24 cellular contexts compared by ENCODE assay signal in genomic region chr5:150055707-150056443, GRCh38. TPM values are rescaled to one million over a fixed set of nuclear protein-coding genes. Genes with fewer than 3 reads are reported as not detected.
DNase-seq lines count a peak whose midpoint lies in the region; ATAC-seq, FAIRE-seq and TF ChIP-seq lines count a peak whose summit lies in the region.
"Had no signal": no experiment of that assay in that cellular context is flagged by ENCODE, and none has a peak within 500 bp of the region (broad histone marks: within the 10 kb centered on the region; RNA-seq: fewer than 3 reads in every experiment).

No MANE protein-coding gene starts in this region.

- no peak for TF ChIP-seq CTCF in DND-41 (IDR thresholded peaks at IDR 0.05; ENCODE audit: borderline replicate concordance, extremely low read depth, low read length, poor library complexity, severe bottlenecking)
- TF ChIP-seq CTCF in RWPE2 (IDR thresholded peaks at IDR 0.05; ENCODE audit: poor library complexity, severe bottlenecking), result no peak
- TF ChIP-seq CTCF in HepG2 (CRISPR knock-in tag; IDR thresholded peaks at IDR 0.05), result no peak

- POLR2A ChIA-PET in HepG2 (lab: Yijun Ruan, JAX), result interaction anchor here (1.1 kb wide), 1 partner anchor 68 kb away, joined by 3 read pairs; no protein-coding TSS in a partner anchor

- no peaks in the 10 kb centered on the region for H3K27me3 ChIP-seq in BLaER1 treated with 17β-estradiol and CSF1 and Interleukin-3, amounts not matched to agents 10 nM and 100 nM
- no peaks in the 10 kb centered on the region for H3K27me3 ChIP-seq in DND-41 (ENCODE audit: insufficient read depth, low read length, poor library complexity)
- H3K27me3 ChIP-seq in RWPE2 (ENCODE audit: insufficient read depth, poor library complexity, severe bottlenecking), result no peaks in the 10 kb centered on the region
- peaks cover 0 to 6% of the 10 kb centered on the region in 2 experiments; a peak in 1 of 5 replicates for H3K27me3 ChIP-seq in HepG2 (ENCODE audit: control insufficient read depth in 1 of 2, insufficient read depth in 2 of 2, low read length in 2 of 2)
- H3K27me3 ChIP-seq: BE2C, SJCRH30 had no signal

- H3K9ac ChIP-seq in BLaER1 treated with 17β-estradiol and CSF1 and Interleukin-3, amounts not matched to agents 10 nM and 100 nM, result peak overlapping the region in 4 of 11 experiments; percentile 20 to 66 (median 42); a peak in 6 of 22 replicates
- no peak overlapping the region for H3K9ac ChIP-seq in DND-41 (ENCODE audit: low read depth, low read length)
- H3K9ac ChIP-seq in HepG2 (ENCODE audit: insufficient read depth, low read depth, low read length), result no peak overlapping the region

- no TSS peak for BruUV-seq in HepG2 (replicated peaks; lab: Mats Ljungman, UMichigan)

- ATAC-seq in DND-41 (ENCODE audit: insufficient read depth, low read depth) (peak; percentile 4; the same call in 1 of the 3 replicates), RWPE2 (ENCODE audit: low read depth) (no peak), HepG2 (peak; percentile 11; the same call in 2 of the 3 replicates), HG03175 (IDR thresholded peaks at IDR 0.05; ENCODE audit: unreplicated experiment) (no peak)
- ATAC-seq: T-cell had no signal

- H4K20me1 ChIP-seq in BLaER1 treated with 17β-estradiol and CSF1 and Interleukin-3, amounts not matched to agents 10 nM and 100 nM, result peaks cover 0 to 77% (median 10%) of the 10 kb centered on the region in 11 experiments; a peak in 11 of 22 replicates
- peaks cover 2% of the 10 kb centered on the region; the same call in 1 of the 2 replicates for H4K20me1 ChIP-seq in DND-41 (ENCODE audit: insufficient read depth, low read length)
- no peaks in the 10 kb centered on the region for H4K20me1 ChIP-seq in HepG2 (ENCODE audit: insufficient read depth, low read length)

- peaks cover 42 to 100% (median 92%) of the 10 kb centered on the region in 10 experiments for H3K4me1 ChIP-seq in BLaER1 treated with 17β-estradiol and CSF1 and Interleukin-3, amounts not matched to agents 10 nM and 100 nM
- H3K4me1 ChIP-seq in DND-41 (ENCODE audit: insufficient read depth, low read length), result no peaks in the 10 kb centered on the region
- peaks cover 11% of the 10 kb centered on the region for H3K4me1 ChIP-seq in RWPE2 (ENCODE audit: insufficient read depth, poor library complexity, severe bottlenecking)
- H3K4me1 ChIP-seq in HepG2 (ENCODE audit: insufficient read depth, low read length), result no peaks in the 10 kb centered on the region
- H3K4me1 ChIP-seq: BE2C had no signal

- H3K79me2 ChIP-seq in DND-41 (ENCODE audit: insufficient read depth, low read length) (no peaks in the 10 kb centered on the region), HepG2 (ENCODE audit: insufficient read depth, low read length) (no peaks in the 10 kb centered on the region)

- no peaks in the 10 kb centered on the region for H3K9me3 ChIP-seq in BLaER1 treated with 17β-estradiol and CSF1 and Interleukin-3, amounts not matched to agents 10 nM and 100 nM (replicated peaks in 1 of 11)
- H3K9me3 ChIP-seq in DND-41 (ENCODE audit: insufficient read depth, low read length, severe bottlenecking), result no peaks in the 10 kb centered on the region
- H3K9me3 ChIP-seq in RWPE2 (ENCODE audit: severe bottlenecking), result no peaks in the 10 kb centered on the region
- no peaks in the 10 kb centered on the region for H3K9me3 ChIP-seq in HepG2 (ENCODE audit: low read length)
- H3K9me3 ChIP-seq: BE2C, SJCRH30 had no signal

- TF ChIP-seq EP300 in HepG2 (IDR thresholded peaks at IDR 0.05; ENCODE audit: low read depth in 2 of 2, low read length in 2 of 2), result no peak
- no peak for TF ChIP-seq EP300 in HepG2 (CRISPR knock-in tag; IDR thresholded peaks at IDR 0.05; ENCODE audit: borderline replicate concordance)

- FAIRE-seq in HepG2 (lab: Jason Lieb, UNC) (no peak), frontal cortex (lab: Jason Lieb, UNC) (no peak)
- FAIRE-seq: G401.6, GM18507, H54 had no signal

- TF ChIP-seq POLR2A in HepG2 (IDR thresholded peaks at IDR 0.05; ENCODE audit: insufficient read depth in 1 of 2, low read depth in 2 of 2, low read length in 2 of 2), result no peak

- 91% methylated on average over 15 of the region's 18 CpGs for WGBS in HepG2 (ENCODE audit: low lambda C conversion rate)

- DNase-seq in DND-41, result no peak
- DNase-seq in RWPE2 (ENCODE audit: low spot score), result peak; percentile 62
- no peak for DNase-seq in HepG2 (ENCODE audit: low spot score)
- DNase-seq in cerebellar nuclear complex (lab: John Stamatoyannopoulos, UW), result no peak
- DNase-seq in frontal cortex (ENCODE audit: low spot score in 2 of 2), result no peak
- DNase-seq: BE2C; CD4-positive, alpha-beta memory T cell; DMS153; MV-4-11; NCI-H1105 treated with DMSO at 0.1 percent for 48 hours; NCI-H2029 treated with DMSO at 0.1 percent for 48 hours; NCI-H2171; NCI-H345; NCI-H524; NCI-H774; NK-92 treated with Interleukin-12 subunit alpha and Interleukin-12 subunit beta, amount 100 ng/mL, for 24 hours; SJCRH30; T-cell had no signal

- peak overlapping the region in 8 of 11 experiments; percentile 19 to 93 (median 35); a peak in 14 of 22 replicates for H3K27ac ChIP-seq in BLaER1 treated with 17β-estradiol and CSF1 and Interleukin-3, amounts not matched to agents 10 nM and 100 nM
- H3K27ac ChIP-seq in DND-41 (ENCODE audit: low read length) (no peak overlapping the region), RWPE2 (ENCODE audit: poor library complexity, severe bottlenecking) (no peak overlapping the region), HepG2 (ENCODE audit: extremely low read length, insufficient read depth, low read length) (no peak overlapping the region)
- H3K27ac ChIP-seq: SJCRH30 had no signal

- H3K4me2 ChIP-seq in BLaER1 treated with 17β-estradiol and CSF1 and Interleukin-3, amounts not matched to agents 10 nM and 100 nM, result peak overlapping the region in 4 of 11 experiments; percentile 0 to 83 (median 78); a peak in 7 of 22 replicates
- H3K4me2 ChIP-seq in DND-41 (ENCODE audit: insufficient read depth, low read length), result no peak overlapping the region
- H3K4me2 ChIP-seq in HepG2 (ENCODE audit: low read depth, low read length), result no peak overlapping the region

- in situ Hi-C loops in HepG2 (cut with HindIII; ENCODE audit: extremely low pct_ligation_motif_present, low pct_unique_long_range_greater_than_20kb), result no loop called here

- no peak overlapping the region for H3K4me3 ChIP-seq in BLaER1 treated with 17β-estradiol and CSF1 and Interleukin-3, amounts not matched to agents 10 nM and 100 nM
- H3K4me3 ChIP-seq in DND-41 (ENCODE audit: low read depth in 1 of 2, low read length in 2 of 2), result no peak overlapping the region
- H3K4me3 ChIP-seq in RWPE2 (ENCODE audit: severe bottlenecking), result no peak overlapping the region
- no peak overlapping the region for H3K4me3 ChIP-seq in HepG2 (replicated peaks in 1 of 3; ENCODE audit: insufficient read depth in 1 of 3, low read depth in 2 of 3, low read length in 3 of 3)
- H3K4me3 ChIP-seq: SJCRH30 had no signal

- TF ChIP-seq RAD21 in HepG2 (CRISPR knock-in tag; IDR thresholded peaks at IDR 0.05), result no peak

- CTCF ChIA-PET in HepG2 (lab: Yijun Ruan, JAX; ENCODE audit: low intra/inter-chr PET ratio, low total read pairs), result no interaction called here

- H2AFZ ChIP-seq in DND-41 (ENCODE audit: low read depth, low read length), result no peak overlapping the region
- H2AFZ ChIP-seq in HepG2 (ENCODE audit: low read length), result no peak overlapping the region

- intact Hi-C loops in HepG2 (cut with micrococcal nuclease; ENCODE audit: unreplicated experiment), result no loop called here

- H3K36me3 ChIP-seq in BLaER1 treated with 17β-estradiol and CSF1 and Interleukin-3, amounts not matched to agents 10 nM and 100 nM, result peaks cover 87 to 98% (median 94%) of the 10 kb centered on the region in 11 experiments
- peaks cover 38% of the 10 kb centered on the region for H3K36me3 ChIP-seq in DND-41 (ENCODE audit: insufficient read depth, low read length)
- H3K36me3 ChIP-seq in RWPE2 (ENCODE audit: low read depth), result peaks cover 34% of the 10 kb centered on the region
- H3K36me3 ChIP-seq in HepG2 (replicated peaks in 1 of 2; ENCODE audit: control insufficient read depth in 1 of 2, insufficient read depth in 2 of 2, low read length in 2 of 2), result peaks cover 19 to 34% of the 10 kb centered on the region in 2 experiments

RNA-seq across cellular contexts. Expression of gene CSF1R, which starts 30.5 kb away (rescaled TPM):
- total RNA-seq in HepG2 (2016; rRNA removed; fragmentation: Illumina TruSeq; extraction: Trizol) (not detected in 2 replicates), frontal cortex (5.3 TPM)
- total RNA-seq in HepG2 (2016; cell fraction: cytosol; rRNA removed; fragmentation: Illumina TruSeq; extraction: Trizol; ENCODE audit: low read depth), result not detected in 2 replicates
- not detected in 2 replicates for total RNA-seq in HepG2 (2016; cell fraction: insoluble cytoplasmic fraction; rRNA removed; fragmentation: Illumina TruSeq; extraction: Trizol)
- total RNA-seq in HepG2 (2016; cell fraction: membrane; rRNA removed; fragmentation: Illumina TruSeq; extraction: Trizol), result not detected in 2 replicates
- not detected in 2 replicates for total RNA-seq in HepG2 (2016; cell fraction: nucleus; rRNA removed; fragmentation: Illumina TruSeq; extraction: Trizol)
- 0.01 TPM in 1 of 2 replicates, not detected in the other for polyA plus RNA-seq in HepG2 (2011; rRNA removed)
- polyA plus RNA-seq in HepG2 (2011; cell fraction: cytosol; rRNA removed), result 0.01 TPM in 1 of 2 replicates, not detected in the other
- 0.03 TPM in 1 of 2 replicates, not detected in the other for polyA plus RNA-seq in HepG2 (2011; cell fraction: nucleus; rRNA removed)
- polyA plus RNA-seq in HepG2 (2012), result 0.07 TPM in 1 of 2 replicates, not detected in the other
- polyA plus RNA-seq in HepG2 (2016; cell fraction: cytosol; fragmentation: Illumina TruSeq; extraction: Trizol; ENCODE audit: low read depth), result not detected in 2 replicates
- not detected in 2 replicates for polyA plus RNA-seq in HepG2 (2016; cell fraction: insoluble cytoplasmic fraction; fragmentation: Illumina TruSeq; extraction: Trizol; ENCODE audit: low read depth)
- polyA plus RNA-seq in HepG2 (2016; cell fraction: membrane; fragmentation: Illumina TruSeq; extraction: Trizol; ENCODE audit: low read depth), result not detected in 2 replicates
- polyA plus RNA-seq in HepG2 (2016; cell fraction: nucleus; fragmentation: Illumina TruSeq; extraction: Trizol; ENCODE audit: insufficient read depth, low read depth), result not detected in 2 replicates
- 0.58 TPM in 1 of 2 replicates, not detected in the other for polyA minus RNA-seq in HepG2 (2011; rRNA and poly(A)+ RNA removed; ENCODE audit: low replicate concordance)
- not detected in 2 replicates for polyA minus RNA-seq in HepG2 (2011; cell fraction: cytosol; rRNA and poly(A)+ RNA removed)
- not detected in 2 replicates for polyA minus RNA-seq in HepG2 (2011; cell fraction: nucleus; rRNA and poly(A)+ RNA removed)
- total RNA-seq: A673 had no signal

RNA-seq across cellular contexts. Expression of gene HMGXB3, which starts 55.3 kb away (rescaled TPM):
- total RNA-seq in HepG2 (2016; rRNA removed; fragmentation: Illumina TruSeq; extraction: Trizol) (20.0 and 23.8 TPM in 2 replicates), frontal cortex (21.2 TPM)
- 2.1 and 2.4 TPM in 2 replicates for total RNA-seq in HepG2 (2016; cell fraction: cytosol; rRNA removed; fragmentation: Illumina TruSeq; extraction: Trizol; ENCODE audit: low read depth)
- total RNA-seq in HepG2 (2016; cell fraction: insoluble cytoplasmic fraction; rRNA removed; fragmentation: Illumina TruSeq; extraction: Trizol), result 19.2 and 20.9 TPM in 2 replicates
- total RNA-seq in HepG2 (2016; cell fraction: membrane; rRNA removed; fragmentation: Illumina TruSeq; extraction: Trizol), result 7.7 and 9.2 TPM in 2 replicates
- total RNA-seq in HepG2 (2016; cell fraction: nucleus; rRNA removed; fragmentation: Illumina TruSeq; extraction: Trizol), result 34.9 and 36.0 TPM in 2 replicates
- 18.8 and 23.4 TPM in 2 replicates for polyA plus RNA-seq in HepG2 (2011; rRNA removed)
- 13.2 and 13.8 TPM in 2 replicates for polyA plus RNA-seq in HepG2 (2011; cell fraction: cytosol; rRNA removed)
- 41.0 and 44.0 TPM in 2 replicates for polyA plus RNA-seq in HepG2 (2011; cell fraction: nucleus; rRNA removed)
- polyA plus RNA-seq in HepG2 (2012), result 13.8 and 14.7 TPM in 2 replicates
- 0.90 and 0.95 TPM in 2 replicates for polyA plus RNA-seq in HepG2 (2016; cell fraction: cytosol; fragmentation: Illumina TruSeq; extraction: Trizol; ENCODE audit: low read depth)
- 12.6 and 14.4 TPM in 2 replicates for polyA plus RNA-seq in HepG2 (2016; cell fraction: insoluble cytoplasmic fraction; fragmentation: Illumina TruSeq; extraction: Trizol; ENCODE audit: low read depth)
- polyA plus RNA-seq in HepG2 (2016; cell fraction: membrane; fragmentation: Illumina TruSeq; extraction: Trizol; ENCODE audit: low read depth), result 2.4 and 2.5 TPM in 2 replicates
- 61.7 and 65.5 TPM in 2 replicates for polyA plus RNA-seq in HepG2 (2016; cell fraction: nucleus; fragmentation: Illumina TruSeq; extraction: Trizol; ENCODE audit: insufficient read depth, low read depth)
- 60.1 and 67.3 TPM in 2 replicates for polyA minus RNA-seq in HepG2 (2011; rRNA and poly(A)+ RNA removed; ENCODE audit: low replicate concordance)
- 18.8 and 19.3 TPM in 2 replicates for polyA minus RNA-seq in HepG2 (2011; cell fraction: cytosol; rRNA and poly(A)+ RNA removed)
- polyA minus RNA-seq in HepG2 (2011; cell fraction: nucleus; rRNA and poly(A)+ RNA removed), result 47.7 and 47.8 TPM in 2 replicates

RNA-seq across cellular contexts. Expression of gene TIGD6, which starts 55.4 kb away (rescaled TPM):
- total RNA-seq in HepG2 (2016; rRNA removed; fragmentation: Illumina TruSeq; extraction: Trizol) (2.1 TPM in 2 replicates), frontal cortex (4.1 TPM)
- total RNA-seq in HepG2 (2016; cell fraction: cytosol; rRNA removed; fragmentation: Illumina TruSeq; extraction: Trizol; ENCODE audit: low read depth), result 0.09 and 0.61 TPM in 2 replicates
- total RNA-seq in HepG2 (2016; cell fraction: insoluble cytoplasmic fraction; rRNA removed; fragmentation: Illumina TruSeq; extraction: Trizol), result 1.7 and 1.9 TPM in 2 replicates
- total RNA-seq in HepG2 (2016; cell fraction: membrane; rRNA removed; fragmentation: Illumina TruSeq; extraction: Trizol), result 1.3 and 1.5 TPM in 2 replicates
- total RNA-seq in HepG2 (2016; cell fraction: nucleus; rRNA removed; fragmentation: Illumina TruSeq; extraction: Trizol), result 1.7 and 1.9 TPM in 2 replicates
- 1.9 and 2.9 TPM in 2 replicates for polyA plus RNA-seq in HepG2 (2011; rRNA removed)
- 1.5 and 2.1 TPM in 2 replicates for polyA plus RNA-seq in HepG2 (2011; cell fraction: cytosol; rRNA removed)
- 2.0 and 3.2 TPM in 2 replicates for polyA plus RNA-seq in HepG2 (2011; cell fraction: nucleus; rRNA removed)
- polyA plus RNA-seq in HepG2 (2012), result 1.1 and 2.0 TPM in 2 replicates
- 0.50 and 1.1 TPM in 2 replicates for polyA plus RNA-seq in HepG2 (2016; cell fraction: cytosol; fragmentation: Illumina TruSeq; extraction: Trizol; ENCODE audit: low read depth)
- polyA plus RNA-seq in HepG2 (2016; cell fraction: insoluble cytoplasmic fraction; fragmentation: Illumina TruSeq; extraction: Trizol; ENCODE audit: low read depth), result 1.8 and 2.1 TPM in 2 replicates
- 1.1 and 1.7 TPM in 2 replicates for polyA plus RNA-seq in HepG2 (2016; cell fraction: membrane; fragmentation: Illumina TruSeq; extraction: Trizol; ENCODE audit: low read depth)
- 1.8 and 2.0 TPM in 2 replicates for polyA plus RNA-seq in HepG2 (2016; cell fraction: nucleus; fragmentation: Illumina TruSeq; extraction: Trizol; ENCODE audit: insufficient read depth, low read depth)
- 5.4 and 13.9 TPM in 2 replicates for polyA minus RNA-seq in HepG2 (2011; rRNA and poly(A)+ RNA removed; ENCODE audit: low replicate concordance)
- 0.97 and 1.8 TPM in 2 replicates for polyA minus RNA-seq in HepG2 (2011; cell fraction: cytosol; rRNA and poly(A)+ RNA removed)
- polyA minus RNA-seq in HepG2 (2011; cell fraction: nucleus; rRNA and poly(A)+ RNA removed), result 8.4 and 13.9 TPM in 2 replicates

Comparison
In these comparisons a context has a peak if more than half of its experiments do, and no peak if none do; other contexts are left out.
1. H3K27ac ChIP-seq: peak in BLaER1 treated with 17β-estradiol and CSF1 and Interleukin-3, amounts not matched to agents 10 nM and 100 nM (8 of 11); none in DND-41 (single experiment), RWPE2 (single experiment) and HepG2 (single experiment).
2. ATAC-seq: peak in DND-41 (single experiment) and HepG2 (single experiment); none in RWPE2 (single experiment) and HG03175 (single experiment).